In genomic region chr1:212683357-212683722, GRCh38 we compare ENCODE assay signal across 8 cellular contexts. TPM values are rescaled to one million over a fixed set of nuclear protein-coding genes. Genes with fewer than 3 reads are reported as not detected.
DNase-seq lines count a peak whose midpoint lies in the region; ATAC-seq and TF ChIP-seq lines count a peak whose summit lies in the region.

No MANE protein-coding gene starts in this region.

- no peaks in the 10 kb centered on the region for H3K27me3 ChIP-seq in MM.1S (replicated peaks; ENCODE audit: insufficient read depth, low read length)
- no peaks in the 10 kb centered on the region for H3K27me3 ChIP-seq in prostate gland (replicated peaks; ENCODE audit: insufficient read depth)

- intact Hi-C loops in prostate gland (cut with DNase I): no loop called here

- no peaks in the 10 kb centered on the region for H3F3A ChIP-seq in MM.1S (ENCODE audit: insufficient read depth, low read length)

- H3K9ac ChIP-seq in MM.1S (ENCODE audit: low read length): no peak overlapping the region

- H3K36me3 ChIP-seq in MM.1S (replicated peaks; ENCODE audit: insufficient read depth, low read length): no peaks in the 10 kb centered on the region
- H3K36me3 ChIP-seq in prostate gland: no peaks in the 10 kb centered on the region

- H3K4me1 Mint-ChIP-seq in T-helper 1 cell treated with Interleukin-12 subunit alpha and Interleukin-12 subunit beta and Interleukin-4 antibody, amounts not matched to agents 30 μg/mL and 1 μg/mL, for 36 hours (ENCODE audit: low read depth): peaks cover 46% of the 10 kb centered on the region
- H3K4me1 Mint-ChIP-seq in memory B cell: peaks cover 25% of the 10 kb centered on the region

- no peaks in the 10 kb centered on the region for H3K9me2 ChIP-seq in MM.1S (replicated peaks; ENCODE audit: insufficient read depth, low read length)

- no peaks in the 10 kb centered on the region for H3K9me3 Mint-ChIP-seq in T-helper 1 cell treated with Interleukin-12 subunit alpha and Interleukin-12 subunit beta and Interleukin-4 antibody, amounts not matched to agents 30 μg/mL and 1 μg/mL, for 36 hours
- H3K9me3 Mint-ChIP-seq in memory B cell: no peaks in the 10 kb centered on the region

- no peak overlapping the region for H3K4me2 ChIP-seq in MM.1S (ENCODE audit: low read depth, low read length)

- no peaks in the 10 kb centered on the region for H3K27me3 Mint-ChIP-seq in T-helper 1 cell treated with Interleukin-12 subunit alpha and Interleukin-12 subunit beta and Interleukin-4 antibody, amounts not matched to agents 30 μg/mL and 1 μg/mL, for 36 hours (ENCODE audit: low read depth)
- no peaks in the 10 kb centered on the region for H3K27me3 Mint-ChIP-seq in memory B cell

- TF ChIP-seq CTCF in MM.1S (IDR thresholded peaks at IDR 0.05; ENCODE audit: low read length): no peak
- no peak for TF ChIP-seq CTCF in prostate gland (IDR thresholded peaks at IDR 0.05)

- peak in 2 of 3 donors; percentile 42 to 57 for DNase-seq in stimulated activated CD4-positive, alpha-beta T cell treated with anti-CD3 and anti-CD28 coated beads, Interleukin-12 subunit alpha, Interleukin-12 subunit beta, amount 100 ng/mL, for 48 hours (ENCODE audit: low read depth in 2 of 3, low spot score in 1 of 3)
- DNase-seq in stimulated activated CD4-positive, alpha-beta T cell treated with anti-CD3 and anti-CD28 coated beads, Interleukin-12 subunit alpha, Interleukin-12 subunit beta, amount 100 ng/mL, for 4 hours: no peak
- no peak for DNase-seq in memory B cell (ENCODE audit: low spot score in 2 of 2)
- DNase-seq in MM.1S: no peak
- DNase-seq in NCI-H1694 (lab: John Stamatoyannopoulos, UW): no peak
- no peak for DNase-seq in prostate gland (ENCODE audit: low spot score)

- H2AFZ ChIP-seq in MM.1S (ENCODE audit: low read length): no peak overlapping the region

- H3K9me3 ChIP-seq in MM.1S (replicated peaks; ENCODE audit: insufficient read depth, low read length) (no peaks in the 10 kb centered on the region), prostate gland (no peaks in the 10 kb centered on the region)

- H3K79me2 ChIP-seq in MM.1S (ENCODE audit: low read length): no peaks in the 10 kb centered on the region

- ATAC-seq in HG02973 (IDR thresholded peaks at IDR 0.05; ENCODE audit: unreplicated experiment): peak; percentile 62
- peak; percentile 74 for ATAC-seq in memory B cell (ENCODE audit: low read depth)

- H3K4me3 ChIP-seq in MM.1S (ENCODE audit: low read length) (no peak overlapping the region), prostate gland (no peak overlapping the region)

- peak overlapping the region; percentile 59 for H3K4me3 Mint-ChIP-seq in T-helper 1 cell treated with Interleukin-12 subunit alpha and Interleukin-12 subunit beta and Interleukin-4 antibody, amounts not matched to agents 30 μg/mL and 1 μg/mL, for 36 hours
- peak overlapping the region; percentile 57 for H3K4me3 Mint-ChIP-seq in memory B cell

- H3K4me1 ChIP-seq in MM.1S (ENCODE audit: low read length): peaks cover 16% of the 10 kb centered on the region
- peaks cover 2% of the 10 kb centered on the region for H3K4me1 ChIP-seq in prostate gland (replicated peaks)

- 62% methylated on average over 7 of the region's 7 CpGs for WGBS in prostate gland

- H3K27ac Mint-ChIP-seq in T-helper 1 cell treated with Interleukin-12 subunit alpha and Interleukin-12 subunit beta and Interleukin-4 antibody, amounts not matched to agents 30 μg/mL and 1 μg/mL, for 36 hours: peak overlapping the region; percentile 90
- peak overlapping the region; percentile 55 for H3K27ac Mint-ChIP-seq in memory B cell

- peaks cover 11% of the 10 kb centered on the region for H3K36me3 Mint-ChIP-seq in T-helper 1 cell treated with Interleukin-12 subunit alpha and Interleukin-12 subunit beta and Interleukin-4 antibody, amounts not matched to agents 30 μg/mL and 1 μg/mL, for 36 hours (ENCODE audit: low read depth)
- no peaks in the 10 kb centered on the region for H3K36me3 Mint-ChIP-seq in memory B cell

- H4K20me1 ChIP-seq in MM.1S (ENCODE audit: insufficient read depth, low read length): no peaks in the 10 kb centered on the region

- H3K27ac ChIP-seq in MM.1S (ENCODE audit: low read length) (no peak overlapping the region), prostate gland (no peak overlapping the region)

- no peak for TF ChIP-seq POLR2A in prostate gland (IDR thresholded peaks at IDR 0.05)

RNA-seq across cellular contexts. Expression of gene BATF3, which starts 16.3 kb away (rescaled TPM):
- 1 to 10 TPM in 1 of 2 donors, not detected in 1; 4.0 TPM for total RNA-seq in prostate gland

Comparison
In these comparisons a context has a peak if more than half of its experiments do, and no peak if none do; other contexts are left out.
1. DNase-seq: peak in stimulated activated CD4-positive, alpha-beta T cell treated with anti-CD3 and anti-CD28 coated beads, Interleukin-12 subunit alpha, Interleukin-12 subunit beta, amount 100 ng/mL, for 48 hours (2 of 3); none in stimulated activated CD4-positive, alpha-beta T cell treated with anti-CD3 and anti-CD28 coated beads, Interleukin-12 subunit alpha, Interleukin-12 subunit beta, amount 100 ng/mL, for 4 hours (single experiment), memory B cell (0 of 2), MM.1S (single experiment), NCI-H1694 (single experiment) and prostate gland (single experiment).